In genomic region chr12:86230516-86231146, GRCh38 we compare ENCODE assay signal across 17 cellular contexts. TPM values are rescaled to one million over a fixed set of nuclear protein-coding genes. Genes with fewer than 3 reads are reported as not detected.
DNase-seq lines count a peak whose midpoint lies in the region; TF ChIP-seq lines count a peak whose summit lies in the region.
"Had no signal": no experiment of that assay in that cellular context is flagged by ENCODE, and none has a peak within 500 bp of the region (broad histone marks: within the 10 kb centered on the region; RNA-seq: fewer than 3 reads in every experiment).

No MANE protein-coding gene starts in this region.

- no peak overlapping the region for H3K4me3 ChIP-seq in HFF-Myc (replicated peaks; ENCODE audit: low read depth, low read length)
- H3K4me3 ChIP-seq in adipocyte (ENCODE audit: low read length): no peak overlapping the region
- no peak overlapping the region for H3K4me3 ChIP-seq in skeletal muscle cell (ENCODE audit: low read depth, low read length)
- H3K4me3 ChIP-seq: GM12878, right atrium auricular region, SJCRH30 had no signal

- no peaks in the 10 kb centered on the region for H3K36me3 ChIP-seq in adipocyte (ENCODE audit: control insufficient read depth, insufficient read depth, low read length, severe bottlenecking)
- H3K36me3 ChIP-seq: right atrium auricular region, SJCRH30 had no signal

- H3K9ac ChIP-seq in adipocyte (ENCODE audit: low read length): no peak overlapping the region

- peak; percentile 3 for DNase-seq in HFF-Myc (ENCODE audit: extremely low read depth, low read depth)
- DNase-seq in adipocyte (ENCODE audit: low read depth): peak; percentile 48
- DNase-seq in glomerular endothelial cell (ENCODE audit: extremely low read depth, low read depth, low spot score): peak; percentile 86
- peak; percentile 12 for DNase-seq in skeletal muscle cell (ENCODE audit: low read depth)
- no peak for DNase-seq in stimulated activated CD4-positive, alpha-beta T cell treated with anti-CD3 and anti-CD28 coated beads, Interleukin-2, amount 100 ng/mL, for 48 hours
- DNase-seq in inferior parietal cortex (ENCODE audit: extremely low spot score): no peak
- DNase-seq in NCI-H128 (lab: John Stamatoyannopoulos, UW; ENCODE audit: unreplicated experiment): no peak
- no peak for DNase-seq in DMS 273 treated with DMSO at 0.1 percent for 48 hours (lab: John Stamatoyannopoulos, UW)
- DNase-seq: activated naive CD4-positive, alpha-beta T cell treated with anti-CD3 and anti-CD28 coated beads for 36 hours; C1 segment of cervical spinal cord; DND-41; foreskin melanocyte; islet precursor cell; NCI-H2081; SJCRH30 had no signal

- peaks cover 6% of the 10 kb centered on the region for H3K4me1 ChIP-seq in adipocyte (ENCODE audit: control insufficient read depth, insufficient read depth, low read length)
- H3K4me1 ChIP-seq: right atrium auricular region, SJCRH30 had no signal

- H3K9me3 ChIP-seq in adipocyte (ENCODE audit: control insufficient read depth, low read length): peaks cover 6% of the 10 kb centered on the region
- H3K9me3 ChIP-seq: right atrium auricular region, SJCRH30 had no signal

- no peak for TF ChIP-seq CTCF in HFF-Myc (IDR thresholded peaks at IDR 0.05; ENCODE audit: low read depth, low read length, missing control alignments)

- no peaks in the 10 kb centered on the region for H3K27me3 ChIP-seq in adipocyte (replicated peaks; ENCODE audit: control insufficient read depth, insufficient read depth, low read length)
- H3K27me3 ChIP-seq: right atrium auricular region, SJCRH30 had no signal

RNA-seq across cellular contexts. Expression of gene MGAT4C, which starts 25.6 kb away (rescaled TPM):
- 0.05 and 0.47 TPM in 2 replicates for total RNA-seq in glomerular endothelial cell
- total RNA-seq: activated naive CD4-positive, alpha-beta T cell treated with anti-CD3 and anti-CD28 coated beads for 36 hours; GM12878 had no signal

Comparison
In these comparisons a context has a peak if more than half of its experiments do, and no peak if none do; other contexts are left out.
1. DNase-seq: peak in HFF-Myc (single experiment), adipocyte (single experiment), glomerular endothelial cell (single experiment) and skeletal muscle cell (single experiment); none in stimulated activated CD4-positive, alpha-beta T cell treated with anti-CD3 and anti-CD28 coated beads, Interleukin-2, amount 100 ng/mL, for 48 hours (0 of 2), inferior parietal cortex (single experiment), NCI-H128 (single experiment) and DMS 273 treated with DMSO at 0.1 percent for 48 hours (single experiment).